15 cellular contexts compared by ENCODE assay signal in genomic region chr4:94911141-94911540, GRCh38.
"Had no signal": no experiment of that assay in that cellular context is flagged by ENCODE, and none has a peak within 500 bp of the region (broad histone marks: within the 10 kb centered on the region; RNA-seq: fewer than 3 reads in every experiment).

No MANE protein-coding gene starts in this region.

- H3K27me3 Mint-ChIP-seq: activated CD4-positive, alpha-beta T cell treated with anti-CD3 and anti-CD28 coated beads, Interleukin-2, amount 10 ng/mL, durations not matched to agents 7 days and 5 days; central memory CD8-positive, alpha-beta T cell had no signal

- H3K4me3 Mint-ChIP-seq: activated CD4-positive, alpha-beta T cell treated with anti-CD3 and anti-CD28 coated beads, Interleukin-2, amount 10 ng/mL, durations not matched to agents 7 days and 5 days; central memory CD8-positive, alpha-beta T cell; stimulated activated effector memory CD8-positive, alpha-beta T cell treated with anti-CD3 and anti-CD28 coated beads, Interleukin-12 subunit alpha, Interleukin-12 subunit beta, amount 100 ng/mL, for 72 hours had no signal

- H3K4me1 Mint-ChIP-seq: stimulated activated effector memory CD8-positive, alpha-beta T cell treated with anti-CD3 and anti-CD28 coated beads, Interleukin-12 subunit alpha, Interleukin-12 subunit beta, amount 100 ng/mL, for 72 hours had no signal

- H3K36me3 Mint-ChIP-seq: stimulated activated effector memory CD8-positive, alpha-beta T cell treated with anti-CD3 and anti-CD28 coated beads, Interleukin-12 subunit alpha, Interleukin-12 subunit beta, amount 100 ng/mL, for 72 hours had no signal

- DNase-seq: activated CD4-positive, alpha-beta T cell treated with anti-CD3 and anti-CD28 coated beads, Interleukin-2, amount 10 ng/mL, durations not matched to agents 7 days and 5 days; activated naive CD4-positive, alpha-beta T cell treated with Interleukin-2 at 50 U/mL for 16 hours; anterior cingulate cortex; brain microvascular endothelial cell; effector CD4-positive, alpha-beta T cell; islet precursor cell; left lung; mammary epithelial cell; mucosa of descending colon; naive thymus-derived CD4-positive, alpha-beta T cell; posterior cingulate gyrus; thyroid gland; uterus had no signal

- H3K27ac Mint-ChIP-seq: activated CD4-positive, alpha-beta T cell treated with anti-CD3 and anti-CD28 coated beads, Interleukin-2, amount 10 ng/mL, durations not matched to agents 7 days and 5 days; stimulated activated effector memory CD8-positive, alpha-beta T cell treated with anti-CD3 and anti-CD28 coated beads, Interleukin-12 subunit alpha, Interleukin-12 subunit beta, amount 100 ng/mL, for 72 hours had no signal

- ATAC-seq: left lung; mucosa of descending colon; naive thymus-derived CD4-positive, alpha-beta T cell; stimulated activated effector memory CD8-positive, alpha-beta T cell treated with anti-CD3 and anti-CD28 coated beads, Interleukin-12 subunit alpha, Interleukin-12 subunit beta, amount 100 ng/mL, for 72 hours had no signal
